ENCODE assay signal across 2 cellular contexts in the genomic region with DNA sequence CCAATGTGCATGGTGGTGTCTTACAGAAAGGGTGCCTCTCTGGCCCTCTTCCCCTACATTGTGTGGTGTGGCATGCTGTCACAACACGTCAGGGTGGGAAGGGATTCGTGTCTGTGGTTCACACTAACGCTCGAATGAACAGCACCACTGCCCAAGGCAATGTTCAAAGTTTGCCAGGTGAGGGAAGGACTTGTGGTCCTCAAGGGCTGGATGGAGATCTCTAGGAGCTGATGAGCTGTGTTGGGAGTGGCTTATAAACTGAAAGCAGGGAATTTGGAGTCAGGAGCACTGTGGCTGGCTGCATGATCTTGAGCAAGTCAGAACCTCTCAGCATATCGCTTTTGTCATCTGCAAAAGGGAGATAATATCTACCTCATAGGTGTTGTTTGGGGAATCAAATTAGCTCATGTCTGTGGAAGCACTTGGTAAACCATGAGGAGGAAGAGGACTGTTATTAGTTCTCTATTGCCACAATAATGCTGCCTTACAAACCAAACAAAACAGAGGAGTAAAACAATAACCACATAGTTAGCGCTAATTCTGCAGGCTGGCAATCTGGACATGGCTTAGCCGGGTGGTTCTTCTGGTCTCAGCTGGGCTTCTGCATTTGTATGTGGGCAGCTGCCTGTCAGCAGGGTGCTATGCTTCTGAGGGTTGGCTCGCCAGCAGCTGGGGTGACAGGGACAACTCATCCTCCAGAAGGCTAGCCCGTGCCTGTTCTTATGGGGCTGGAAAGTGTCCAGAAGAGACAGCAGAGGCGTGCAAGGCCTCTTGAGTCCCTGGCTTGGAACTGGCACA.
TF ChIP-seq lines count a peak whose summit lies in the region.

No MANE protein-coding gene starts in this region.

TF ChIP-seq in HepG2, 621 proteins besides CTCF, POLR2A, EP300 and RAD21:
- TF ChIP-seq, protein P1, sequence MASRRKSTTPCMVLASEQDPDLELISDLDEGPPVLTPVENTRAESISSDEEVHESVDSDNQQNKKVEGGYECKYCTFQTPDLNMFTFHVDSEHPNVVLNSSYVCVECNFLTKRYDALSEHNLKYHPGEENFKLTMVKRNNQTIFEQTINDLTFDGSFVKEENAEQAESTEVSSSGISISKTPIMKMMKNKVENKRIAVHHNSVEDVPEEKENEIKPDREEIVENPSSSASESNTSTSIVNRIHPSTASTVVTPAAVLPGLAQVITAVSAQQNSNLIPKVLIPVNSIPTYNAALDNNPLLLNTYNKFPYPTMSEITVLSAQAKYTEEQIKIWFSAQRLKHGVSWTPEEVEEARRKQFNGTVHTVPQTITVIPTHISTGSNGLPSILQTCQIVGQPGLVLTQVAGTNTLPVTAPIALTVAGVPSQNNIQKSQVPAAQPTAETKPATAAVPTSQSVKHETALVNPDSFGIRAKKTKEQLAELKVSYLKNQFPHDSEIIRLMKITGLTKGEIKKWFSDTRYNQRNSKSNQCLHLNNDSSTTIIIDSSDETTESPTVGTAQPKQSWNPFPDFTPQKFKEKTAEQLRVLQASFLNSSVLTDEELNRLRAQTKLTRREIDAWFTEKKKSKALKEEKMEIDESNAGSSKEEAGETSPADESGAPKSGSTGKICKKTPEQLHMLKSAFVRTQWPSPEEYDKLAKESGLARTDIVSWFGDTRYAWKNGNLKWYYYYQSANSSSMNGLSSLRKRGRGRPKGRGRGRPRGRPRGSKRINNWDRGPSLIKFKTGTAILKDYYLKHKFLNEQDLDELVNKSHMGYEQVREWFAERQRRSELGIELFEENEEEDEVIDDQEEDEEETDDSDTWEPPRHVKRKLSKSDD (CRISPR knock-in tag; IDR thresholded peaks at IDR 0.05; ENCODE audit: low read depth): no peak
- peak; percentile 98 for TF ChIP-seq ZNF331 (CRISPR knock-in tag; IDR thresholded peaks at IDR 0.05)

TF ChIP-seq in K562, 482 proteins besides CTCF, POLR2A, EP300 and RAD21:
- TF ChIP-seq, protein P2, sequence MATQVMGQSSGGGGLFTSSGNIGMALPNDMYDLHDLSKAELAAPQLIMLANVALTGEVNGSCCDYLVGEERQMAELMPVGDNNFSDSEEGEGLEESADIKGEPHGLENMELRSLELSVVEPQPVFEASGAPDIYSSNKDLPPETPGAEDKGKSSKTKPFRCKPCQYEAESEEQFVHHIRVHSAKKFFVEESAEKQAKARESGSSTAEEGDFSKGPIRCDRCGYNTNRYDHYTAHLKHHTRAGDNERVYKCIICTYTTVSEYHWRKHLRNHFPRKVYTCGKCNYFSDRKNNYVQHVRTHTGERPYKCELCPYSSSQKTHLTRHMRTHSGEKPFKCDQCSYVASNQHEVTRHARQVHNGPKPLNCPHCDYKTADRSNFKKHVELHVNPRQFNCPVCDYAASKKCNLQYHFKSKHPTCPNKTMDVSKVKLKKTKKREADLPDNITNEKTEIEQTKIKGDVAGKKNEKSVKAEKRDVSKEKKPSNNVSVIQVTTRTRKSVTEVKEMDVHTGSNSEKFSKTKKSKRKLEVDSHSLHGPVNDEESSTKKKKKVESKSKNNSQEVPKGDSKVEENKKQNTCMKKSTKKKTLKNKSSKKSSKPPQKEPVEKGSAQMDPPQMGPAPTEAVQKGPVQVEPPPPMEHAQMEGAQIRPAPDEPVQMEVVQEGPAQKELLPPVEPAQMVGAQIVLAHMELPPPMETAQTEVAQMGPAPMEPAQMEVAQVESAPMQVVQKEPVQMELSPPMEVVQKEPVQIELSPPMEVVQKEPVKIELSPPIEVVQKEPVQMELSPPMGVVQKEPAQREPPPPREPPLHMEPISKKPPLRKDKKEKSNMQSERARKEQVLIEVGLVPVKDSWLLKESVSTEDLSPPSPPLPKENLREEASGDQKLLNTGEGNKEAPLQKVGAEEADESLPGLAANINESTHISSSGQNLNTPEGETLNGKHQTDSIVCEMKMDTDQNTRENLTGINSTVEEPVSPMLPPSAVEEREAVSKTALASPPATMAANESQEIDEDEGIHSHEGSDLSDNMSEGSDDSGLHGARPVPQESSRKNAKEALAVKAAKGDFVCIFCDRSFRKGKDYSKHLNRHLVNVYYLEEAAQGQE (CRISPR knock-in tag; IDR thresholded peaks at IDR 0.05; ENCODE audit: low read depth): 0 out of 2 replicates have a peak, but pooled peaks have one; percentile 32
- TF ChIP-seq CTBP1 (IDR thresholded peaks at IDR 0.05; ENCODE audit: borderline replicate concordance): 0 out of 2 replicates have a peak, but pooled peaks have one; percentile 10
- TF ChIP-seq ERF (CRISPR knock-in tag; IDR thresholded peaks at IDR 0.05): peak; percentile 16; the same call in 1 of the 2 replicates
- no peak for TF ChIP-seq HDAC3 (IDR thresholded peaks at IDR 0.05; ENCODE audit: borderline replicate concordance, partially characterized antibody)
- TF ChIP-seq CBFB (CRISPR knock-in tag; IDR thresholded peaks at IDR 0.05): 0 out of 2 replicates have a peak, but pooled peaks have one; percentile 31
- TF ChIP-seq, protein P3, sequence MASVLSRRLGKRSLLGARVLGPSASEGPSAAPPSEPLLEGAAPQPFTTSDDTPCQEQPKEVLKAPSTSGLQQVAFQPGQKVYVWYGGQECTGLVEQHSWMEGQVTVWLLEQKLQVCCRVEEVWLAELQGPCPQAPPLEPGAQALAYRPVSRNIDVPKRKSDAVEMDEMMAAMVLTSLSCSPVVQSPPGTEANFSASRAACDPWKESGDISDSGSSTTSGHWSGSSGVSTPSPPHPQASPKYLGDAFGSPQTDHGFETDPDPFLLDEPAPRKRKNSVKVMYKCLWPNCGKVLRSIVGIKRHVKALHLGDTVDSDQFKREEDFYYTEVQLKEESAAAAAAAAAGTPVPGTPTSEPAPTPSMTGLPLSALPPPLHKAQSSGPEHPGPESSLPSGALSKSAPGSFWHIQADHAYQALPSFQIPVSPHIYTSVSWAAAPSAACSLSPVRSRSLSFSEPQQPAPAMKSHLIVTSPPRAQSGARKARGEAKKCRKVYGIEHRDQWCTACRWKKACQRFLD (CRISPR knock-in tag; IDR thresholded peaks at IDR 0.05): 0 out of 2 replicates have a peak, but pooled peaks have one; percentile 0
- TF ChIP-seq, protein P4, sequence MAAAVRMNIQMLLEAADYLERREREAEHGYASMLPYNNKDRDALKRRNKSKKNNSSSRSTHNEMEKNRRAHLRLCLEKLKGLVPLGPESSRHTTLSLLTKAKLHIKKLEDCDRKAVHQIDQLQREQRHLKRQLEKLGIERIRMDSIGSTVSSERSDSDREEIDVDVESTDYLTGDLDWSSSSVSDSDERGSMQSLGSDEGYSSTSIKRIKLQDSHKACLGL (CRISPR knock-in tag; IDR thresholded peaks at IDR 0.05; ENCODE audit: borderline replicate concordance, poor library complexity, severe bottlenecking): no peak
- TF ChIP-seq, protein P5, sequence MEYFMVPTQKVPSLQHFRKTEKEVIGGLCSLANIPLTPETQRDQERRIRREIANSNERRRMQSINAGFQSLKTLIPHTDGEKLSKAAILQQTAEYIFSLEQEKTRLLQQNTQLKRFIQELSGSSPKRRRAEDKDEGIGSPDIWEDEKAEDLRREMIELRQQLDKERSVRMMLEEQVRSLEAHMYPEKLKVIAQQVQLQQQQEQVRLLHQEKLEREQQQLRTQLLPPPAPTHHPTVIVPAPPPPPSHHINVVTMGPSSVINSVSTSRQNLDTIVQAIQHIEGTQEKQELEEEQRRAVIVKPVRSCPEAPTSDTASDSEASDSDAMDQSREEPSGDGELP (CRISPR knock-in tag; IDR thresholded peaks at IDR 0.05; ENCODE audit: borderline replicate concordance): 0 out of 2 replicates have a peak, but pooled peaks have one; percentile 14
TF ChIP-seq in K562: peak in this region for 6.
